1 cellular context compared by ENCODE assay signal in the genomic region with DNA sequence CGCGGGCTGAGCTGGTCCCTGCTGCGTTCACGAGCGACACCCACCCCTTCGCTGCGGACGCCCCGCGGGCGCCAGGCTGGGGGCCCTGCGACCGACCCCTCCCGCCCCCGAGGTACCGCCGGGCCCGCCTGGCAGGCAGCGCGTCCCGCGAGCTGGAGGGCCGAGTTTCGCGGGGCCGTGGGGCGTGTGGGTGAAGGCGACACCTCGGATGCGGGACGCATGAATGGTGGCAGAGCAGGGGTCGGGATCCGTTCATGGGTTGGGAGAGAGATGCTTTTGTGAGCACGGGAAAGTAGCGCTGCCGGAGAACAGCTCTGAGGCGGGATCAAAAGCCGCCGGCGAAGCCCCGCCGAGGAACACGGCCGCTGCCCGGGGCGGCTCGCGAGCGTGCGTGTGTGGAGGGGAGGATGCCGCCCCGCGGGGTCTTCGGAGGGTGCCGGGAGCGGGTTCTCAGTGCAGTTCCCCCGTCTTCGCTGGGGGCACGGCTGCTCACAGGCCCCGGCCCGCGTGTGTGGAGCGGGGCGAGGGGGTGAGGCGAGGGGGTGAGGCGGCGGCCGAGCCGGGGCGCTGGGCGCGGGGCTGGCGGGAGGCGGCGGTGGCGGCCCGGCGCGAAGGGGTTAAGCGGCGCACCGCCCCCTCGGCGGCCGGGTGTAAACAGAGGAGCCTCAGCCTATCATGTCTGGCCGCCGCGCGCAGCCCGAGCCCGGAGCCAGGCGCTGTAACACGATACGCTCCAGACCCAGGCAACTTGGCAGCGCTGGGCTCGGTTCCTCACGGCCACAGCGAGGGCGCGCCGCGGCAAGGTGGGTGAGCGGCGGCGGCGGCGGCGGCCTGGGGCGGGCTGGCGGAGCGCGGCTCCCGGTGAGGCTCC.
TF ChIP-seq lines count a peak whose summit lies in the region.

No MANE protein-coding gene starts in this region.

TF ChIP-seq in H1, 55 proteins besides CTCF, POLR2A, EP300 and RAD21 (continued from another document):
- TF ChIP-seq, protein P1, sequence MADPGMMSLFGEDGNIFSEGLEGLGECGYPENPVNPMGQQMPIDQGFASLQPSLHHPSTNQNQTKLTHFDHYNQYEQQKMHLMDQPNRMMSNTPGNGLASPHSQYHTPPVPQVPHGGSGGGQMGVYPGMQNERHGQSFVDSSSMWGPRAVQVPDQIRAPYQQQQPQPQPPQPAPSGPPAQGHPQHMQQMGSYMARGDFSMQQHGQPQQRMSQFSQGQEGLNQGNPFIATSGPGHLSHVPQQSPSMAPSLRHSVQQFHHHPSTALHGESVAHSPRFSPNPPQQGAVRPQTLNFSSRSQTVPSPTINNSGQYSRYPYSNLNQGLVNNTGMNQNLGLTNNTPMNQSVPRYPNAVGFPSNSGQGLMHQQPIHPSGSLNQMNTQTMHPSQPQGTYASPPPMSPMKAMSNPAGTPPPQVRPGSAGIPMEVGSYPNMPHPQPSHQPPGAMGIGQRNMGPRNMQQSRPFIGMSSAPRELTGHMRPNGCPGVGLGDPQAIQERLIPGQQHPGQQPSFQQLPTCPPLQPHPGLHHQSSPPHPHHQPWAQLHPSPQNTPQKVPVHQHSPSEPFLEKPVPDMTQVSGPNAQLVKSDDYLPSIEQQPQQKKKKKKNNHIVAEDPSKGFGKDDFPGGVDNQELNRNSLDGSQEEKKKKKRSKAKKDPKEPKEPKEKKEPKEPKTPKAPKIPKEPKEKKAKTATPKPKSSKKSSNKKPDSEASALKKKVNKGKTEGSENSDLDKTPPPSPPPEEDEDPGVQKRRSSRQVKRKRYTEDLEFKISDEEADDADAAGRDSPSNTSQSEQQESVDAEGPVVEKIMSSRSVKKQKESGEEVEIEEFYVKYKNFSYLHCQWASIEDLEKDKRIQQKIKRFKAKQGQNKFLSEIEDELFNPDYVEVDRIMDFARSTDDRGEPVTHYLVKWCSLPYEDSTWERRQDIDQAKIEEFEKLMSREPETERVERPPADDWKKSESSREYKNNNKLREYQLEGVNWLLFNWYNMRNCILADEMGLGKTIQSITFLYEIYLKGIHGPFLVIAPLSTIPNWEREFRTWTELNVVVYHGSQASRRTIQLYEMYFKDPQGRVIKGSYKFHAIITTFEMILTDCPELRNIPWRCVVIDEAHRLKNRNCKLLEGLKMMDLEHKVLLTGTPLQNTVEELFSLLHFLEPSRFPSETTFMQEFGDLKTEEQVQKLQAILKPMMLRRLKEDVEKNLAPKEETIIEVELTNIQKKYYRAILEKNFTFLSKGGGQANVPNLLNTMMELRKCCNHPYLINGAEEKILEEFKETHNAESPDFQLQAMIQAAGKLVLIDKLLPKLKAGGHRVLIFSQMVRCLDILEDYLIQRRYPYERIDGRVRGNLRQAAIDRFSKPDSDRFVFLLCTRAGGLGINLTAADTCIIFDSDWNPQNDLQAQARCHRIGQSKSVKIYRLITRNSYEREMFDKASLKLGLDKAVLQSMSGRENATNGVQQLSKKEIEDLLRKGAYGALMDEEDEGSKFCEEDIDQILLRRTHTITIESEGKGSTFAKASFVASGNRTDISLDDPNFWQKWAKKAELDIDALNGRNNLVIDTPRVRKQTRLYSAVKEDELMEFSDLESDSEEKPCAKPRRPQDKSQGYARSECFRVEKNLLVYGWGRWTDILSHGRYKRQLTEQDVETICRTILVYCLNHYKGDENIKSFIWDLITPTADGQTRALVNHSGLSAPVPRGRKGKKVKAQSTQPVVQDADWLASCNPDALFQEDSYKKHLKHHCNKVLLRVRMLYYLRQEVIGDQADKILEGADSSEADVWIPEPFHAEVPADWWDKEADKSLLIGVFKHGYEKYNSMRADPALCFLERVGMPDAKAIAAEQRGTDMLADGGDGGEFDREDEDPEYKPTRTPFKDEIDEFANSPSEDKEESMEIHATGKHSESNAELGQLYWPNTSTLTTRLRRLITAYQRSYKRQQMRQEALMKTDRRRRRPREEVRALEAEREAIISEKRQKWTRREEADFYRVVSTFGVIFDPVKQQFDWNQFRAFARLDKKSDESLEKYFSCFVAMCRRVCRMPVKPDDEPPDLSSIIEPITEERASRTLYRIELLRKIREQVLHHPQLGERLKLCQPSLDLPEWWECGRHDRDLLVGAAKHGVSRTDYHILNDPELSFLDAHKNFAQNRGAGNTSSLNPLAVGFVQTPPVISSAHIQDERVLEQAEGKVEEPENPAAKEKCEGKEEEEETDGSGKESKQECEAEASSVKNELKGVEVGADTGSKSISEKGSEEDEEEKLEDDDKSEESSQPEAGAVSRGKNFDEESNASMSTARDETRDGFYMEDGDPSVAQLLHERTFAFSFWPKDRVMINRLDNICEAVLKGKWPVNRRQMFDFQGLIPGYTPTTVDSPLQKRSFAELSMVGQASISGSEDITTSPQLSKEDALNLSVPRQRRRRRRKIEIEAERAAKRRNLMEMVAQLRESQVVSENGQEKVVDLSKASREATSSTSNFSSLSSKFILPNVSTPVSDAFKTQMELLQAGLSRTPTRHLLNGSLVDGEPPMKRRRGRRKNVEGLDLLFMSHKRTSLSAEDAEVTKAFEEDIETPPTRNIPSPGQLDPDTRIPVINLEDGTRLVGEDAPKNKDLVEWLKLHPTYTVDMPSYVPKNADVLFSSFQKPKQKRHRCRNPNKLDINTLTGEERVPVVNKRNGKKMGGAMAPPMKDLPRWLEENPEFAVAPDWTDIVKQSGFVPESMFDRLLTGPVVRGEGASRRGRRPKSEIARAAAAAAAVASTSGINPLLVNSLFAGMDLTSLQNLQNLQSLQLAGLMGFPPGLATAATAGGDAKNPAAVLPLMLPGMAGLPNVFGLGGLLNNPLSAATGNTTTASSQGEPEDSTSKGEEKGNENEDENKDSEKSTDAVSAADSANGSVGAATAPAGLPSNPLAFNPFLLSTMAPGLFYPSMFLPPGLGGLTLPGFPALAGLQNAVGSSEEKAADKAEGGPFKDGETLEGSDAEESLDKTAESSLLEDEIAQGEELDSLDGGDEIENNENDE (IDR thresholded peaks at IDR 0.05; ENCODE audit: insufficient replicate concordance, low read length), result no peak
- TF ChIP-seq SUZ12 (IDR thresholded peaks at IDR 0.05; ENCODE audit: low read length) (peak; percentile 27; the same call in 1 of the 2 replicates), ZNF274 (IDR thresholded peaks at IDR 0.05; ENCODE audit: borderline replicate concordance, extremely low read depth, low read length) (no peak), CHD2 (IDR thresholded peaks at IDR 0.05; ENCODE audit: low read length) (peak; percentile 36; the same call in 1 of the 2 replicates), RNF2 (IDR thresholded peaks at IDR 0.05; ENCODE audit: borderline replicate concordance, low read depth, low read length, missing control alignments, poor library complexity, severe bottlenecking) (no peak), ASH2L (IDR thresholded peaks at IDR 0.05; ENCODE audit: low read length) (peak; percentile 87), EGR1 (IDR thresholded peaks at IDR 0.05; ENCODE audit: borderline replicate concordance, low read depth, low read length) (peak; percentile 69; the same call in 1 of the 2 replicates), MAX (IDR thresholded peaks at IDR 0.05) (peak; percentile 64), CREB1 (IDR thresholded peaks at IDR 0.05) (peak; percentile 40; the same call in 1 of the 2 replicates), ATF3 (IDR thresholded peaks at IDR 0.05; ENCODE audit: insufficient read depth, low read depth, low read length) (no peak), SP2 (IDR thresholded peaks at IDR 0.05; ENCODE audit: low read length) (no peak), SAP30 (IDR thresholded peaks at IDR 0.05; ENCODE audit: insufficient read depth, insufficient replicate concordance, low read length) (no peak), POLR2AphosphoS5 (IDR thresholded peaks at IDR 0.05; ENCODE audit: low read depth, low read length) (peak; percentile 91), PHF8 (conservative IDR thresholded peaks at IDR 0.05; ENCODE audit: low read depth, low read length) (peak; percentile 54; the same call in 1 of the 2 replicates), EZH2 (IDR thresholded peaks at IDR 0.05; ENCODE audit: low read depth, low read length, severe bottlenecking) (no peak), RXRA (IDR thresholded peaks at IDR 0.05; ENCODE audit: insufficient read depth, low read depth, low read length) (no peak), SP4 (IDR thresholded peaks at IDR 0.05; ENCODE audit: low read length) (no peak), BCL11A (IDR thresholded peaks at IDR 0.05; ENCODE audit: low read depth in 2 of 2, low read length in 2 of 2) (no peak), NANOG (IDR thresholded peaks at IDR 0.05; ENCODE audit: insufficient read depth, low read depth, low read length, poor library complexity, severe bottlenecking) (no peak), CEBPB (IDR thresholded peaks at IDR 0.05; ENCODE audit: low read depth, low read length) (no peak), TAF7 (optimal IDR thresholded peaks at IDR 0.05; ENCODE audit: borderline replicate concordance, low read depth, low read length) (peak; percentile 61), SRF (IDR thresholded peaks at IDR 0.05; ENCODE audit: low read depth, low read length) (no peak), RFX5 (IDR thresholded peaks at IDR 0.05; ENCODE audit: borderline replicate concordance, low read depth, low read length) (no peak), CTBP2 (IDR thresholded peaks at IDR 0.05; ENCODE audit: borderline replicate concordance, insufficient read depth, insufficient read length, low read length) (no peak), MAFK (IDR thresholded peaks at IDR 0.05; ENCODE audit: low read depth, low read length) (no peak), POU5F1 (IDR thresholded peaks at IDR 0.05; ENCODE audit: low read depth, low read length) (no peak), JUND (IDR thresholded peaks at IDR 0.05; ENCODE audit: low read length) (no peak), CHD1 (IDR thresholded peaks at IDR 0.05; ENCODE audit: low read depth, low read length) (no peak), TAF1 (IDR thresholded peaks at IDR 0.05; ENCODE audit: low read depth, low read length) (peak; percentile 89), HDAC6 (IDR thresholded peaks at IDR 0.05; ENCODE audit: low read depth, low read length) (no peak), JUN (IDR thresholded peaks at IDR 0.05; ENCODE audit: low read depth, low read length) (no peak), FOSL1 (IDR thresholded peaks at IDR 0.05; ENCODE audit: insufficient read depth, low read depth, low read length) (no peak), HDAC2 (IDR thresholded peaks at IDR 0.05; ENCODE audit: borderline replicate concordance in 1 of 2, low read depth in 2 of 2, low read length in 2 of 2) (0 out of 4 replicates have a peak, but pooled peaks of 1 of the 2 experiments have one; percentile 24), BACH1 (IDR thresholded peaks at IDR 0.05; ENCODE audit: low read length) (peak; percentile 33; the same call in 1 of the 2 replicates), SIN3A (conservative IDR thresholded peaks at IDR 0.05 in 1 of 2, IDR thresholded peaks at IDR 0.05 in 1 of 2; ENCODE audit: low read depth in 1 of 2, low read length in 2 of 2) (peak; percentile 26 to 52; a peak in 1 of 4 replicates), KDM4A (IDR thresholded peaks at IDR 0.05; ENCODE audit: low read depth, low read length, severe bottlenecking) (peak; percentile 88), NRF1 (IDR thresholded peaks at IDR 0.05; ENCODE audit: low read depth, low read length) (no peak), TCF12 (IDR thresholded peaks at IDR 0.05; ENCODE audit: low read depth, low read length) (no peak), SIX5 (IDR thresholded peaks at IDR 0.05; ENCODE audit: low read depth, low read length) (no peak), SIRT6 (IDR thresholded peaks at IDR 0.05; ENCODE audit: low read length) (no peak), CBX5 (IDR thresholded peaks at IDR 0.05; ENCODE audit: low read depth, low read length) (no peak), TEAD4 (IDR thresholded peaks at IDR 0.05; ENCODE audit: low read depth, low read length) (no peak), BRCA1 (IDR thresholded peaks at IDR 0.05; ENCODE audit: low read depth, low read length) (no peak), CBX8 (IDR thresholded peaks at IDR 0.05; ENCODE audit: borderline replicate concordance, low read depth, low read length) (no peak), SP1 (IDR thresholded peaks at IDR 0.05; ENCODE audit: low read depth, low read length) (no peak), KDM5A (IDR thresholded peaks at IDR 0.05; ENCODE audit: low read length) (no peak), RBBP5 (IDR thresholded peaks at IDR 0.05; ENCODE audit: borderline replicate concordance, low read depth, low read length) (0 out of 2 replicates have a peak, but pooled peaks have one; percentile 88), TBP (IDR thresholded peaks at IDR 0.05; ENCODE audit: low read depth, low read length) (peak; percentile 74; the same call in 1 of the 2 replicates), GTF2F1 (IDR thresholded peaks at IDR 0.05; ENCODE audit: borderline replicate concordance, low read depth, low read length) (no peak), GABPA (IDR thresholded peaks at IDR 0.05; ENCODE audit: borderline replicate concordance, insufficient read depth, low read length) (no peak)
- TF ChIP-seq, protein P2, sequence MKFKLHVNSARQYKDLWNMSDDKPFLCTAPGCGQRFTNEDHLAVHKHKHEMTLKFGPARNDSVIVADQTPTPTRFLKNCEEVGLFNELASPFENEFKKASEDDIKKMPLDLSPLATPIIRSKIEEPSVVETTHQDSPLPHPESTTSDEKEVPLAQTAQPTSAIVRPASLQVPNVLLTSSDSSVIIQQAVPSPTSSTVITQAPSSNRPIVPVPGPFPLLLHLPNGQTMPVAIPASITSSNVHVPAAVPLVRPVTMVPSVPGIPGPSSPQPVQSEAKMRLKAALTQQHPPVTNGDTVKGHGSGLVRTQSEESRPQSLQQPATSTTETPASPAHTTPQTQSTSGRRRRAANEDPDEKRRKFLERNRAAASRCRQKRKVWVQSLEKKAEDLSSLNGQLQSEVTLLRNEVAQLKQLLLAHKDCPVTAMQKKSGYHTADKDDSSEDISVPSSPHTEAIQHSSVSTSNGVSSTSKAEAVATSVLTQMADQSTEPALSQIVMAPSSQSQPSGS (IDR thresholded peaks at IDR 0.05; ENCODE audit: low read length), result no peak
- TF ChIP-seq, protein P3, sequence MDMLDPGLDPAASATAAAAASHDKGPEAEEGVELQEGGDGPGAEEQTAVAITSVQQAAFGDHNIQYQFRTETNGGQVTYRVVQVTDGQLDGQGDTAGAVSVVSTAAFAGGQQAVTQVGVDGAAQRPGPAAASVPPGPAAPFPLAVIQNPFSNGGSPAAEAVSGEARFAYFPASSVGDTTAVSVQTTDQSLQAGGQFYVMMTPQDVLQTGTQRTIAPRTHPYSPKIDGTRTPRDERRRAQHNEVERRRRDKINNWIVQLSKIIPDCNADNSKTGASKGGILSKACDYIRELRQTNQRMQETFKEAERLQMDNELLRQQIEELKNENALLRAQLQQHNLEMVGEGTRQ (IDR thresholded peaks at IDR 0.05; ENCODE audit: low read length), result no peak
- TF ChIP-seq, protein P4, sequence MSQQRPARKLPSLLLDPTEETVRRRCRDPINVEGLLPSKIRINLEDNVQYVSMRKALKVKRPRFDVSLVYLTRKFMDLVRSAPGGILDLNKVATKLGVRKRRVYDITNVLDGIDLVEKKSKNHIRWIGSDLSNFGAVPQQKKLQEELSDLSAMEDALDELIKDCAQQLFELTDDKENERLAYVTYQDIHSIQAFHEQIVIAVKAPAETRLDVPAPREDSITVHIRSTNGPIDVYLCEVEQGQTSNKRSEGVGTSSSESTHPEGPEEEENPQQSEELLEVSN (IDR thresholded peaks at IDR 0.05), result no peak; the same call in 1 of the 2 replicates
TF ChIP-seq in H1: peak in this region for 16.
